Comparison of ENCODE assay signal across 23 cellular contexts in genomic region chr1:38225745-38226144, GRCh38.
DNase-seq lines count a peak whose midpoint lies in the region; ATAC-seq, FAIRE-seq and TF ChIP-seq lines count a peak whose summit lies in the region.
"Had no signal": no experiment of that assay in that cellular context is flagged by ENCODE, and none has a peak within 500 bp of the region (broad histone marks: within the 10 kb centered on the region; RNA-seq: fewer than 3 reads in every experiment).

No MANE protein-coding gene starts in this region.

- FAIRE-seq in K562 (lab: Jason Lieb, UNC), result no peak
- FAIRE-seq: A549, GM12878, GM18507, GM19239 had no signal

- H4K5ac ChIP-seq in mesendoderm (ENCODE audit: low read length), result no peak overlapping the region

- DNase-seq in cardiac septum (ENCODE audit: low spot score), result peak; percentile 5
- DNase-seq in left cardiac atrium, result no peak
- DNase-seq in K562 (ENCODE audit: extremely low read depth in 1 of 4, low spot score in 3 of 4), result no peak
- DNase-seq in mesendoderm, result peak; percentile 36
- DNase-seq in DMS53 treated with DMSO at 0.1 percent for 48 hours (lab: John Stamatoyannopoulos, UW; ENCODE audit: unreplicated experiment), result no peak
- DNase-seq in activated gamma-delta T cell treated with Interleukin-2 at 50 U/mL for 16 hours, result no peak
- DNase-seq: AML-193; Caco-2; Calu3; CD4-positive, alpha-beta T cell; CD8-positive, alpha-beta T cell; DMS79; DND-41; EL; GDM1 had no signal

- H3K4ac ChIP-seq in mesendoderm (ENCODE audit: low read depth, low read length), result no peak overlapping the region

- H2BK120ac ChIP-seq in mesendoderm (ENCODE audit: low read depth, low read length), result no peak overlapping the region

- H3K23ac ChIP-seq in mesendoderm (ENCODE audit: low read length), result no peak overlapping the region

- H2BK15ac ChIP-seq in mesendoderm (replicated peaks; ENCODE audit: low read depth), result no peak overlapping the region

- H3K79me2 ChIP-seq in K562 (ENCODE audit: control insufficient read depth, insufficient read depth, low read length), result no peaks in the 10 kb centered on the region
- no peaks in the 10 kb centered on the region for H3K79me2 ChIP-seq in mesendoderm (ENCODE audit: control insufficient read depth, insufficient read depth, low read length)

- CTCF ChIA-PET in K562 (lab: Yijun Ruan, JAX; ENCODE audit: low intra/inter-chr PET ratio), result no interaction called here

- no peak overlapping the region for H2BK5ac ChIP-seq in mesendoderm (ENCODE audit: low read length)

- no peaks in the 10 kb centered on the region for H4K20me1 ChIP-seq in K562 (replicated peaks; ENCODE audit: control insufficient read depth, insufficient read depth, low read length)
- H4K20me1 ChIP-seq: BLaER1 treated with 17β-estradiol and CSF1 and Interleukin-3, amounts not matched to agents 10 nM and 100 nM had no signal

- no TSS peak for BruUV-seq in K562 (replicated peaks; lab: Mats Ljungman, UMichigan)

- no peak overlapping the region for H2AFZ ChIP-seq in K562 (ENCODE audit: low read depth, low read length)

- no peaks in the 10 kb centered on the region for H3K79me1 ChIP-seq in mesendoderm (ENCODE audit: low read length)

- H3K27me3 ChIP-seq in K562 (ENCODE audit: control insufficient read depth in 2 of 2, insufficient read depth in 2 of 2, low read length in 2 of 2), result peaks cover 6 to 12% of the 10 kb centered on the region in 2 experiments; a peak in 1 of 5 replicates
- H3K27me3 ChIP-seq in mesendoderm (ENCODE audit: insufficient read depth, low read length, poor library complexity), result no peaks in the 10 kb centered on the region
- H3K27me3 ChIP-seq: BLaER1 treated with 17β-estradiol and CSF1 and Interleukin-3, amounts not matched to agents 10 nM and 100 nM had no signal

- H3K56ac ChIP-seq in mesendoderm (ENCODE audit: low read length), result no peak overlapping the region

- WGBS in K562 (ENCODE audit: insufficient coverage, low coverage, missing lambda C conversion rate), result 13% methylated on average over 3 of the region's 3 CpGs
- no CpG with 5 or more reads among the region's 3 CpGs for WGBS in mesendoderm (ENCODE audit: extremely low coverage, insufficient coverage, low lambda C conversion rate)

- H3K9me1 ChIP-seq in K562 (ENCODE audit: control insufficient read depth, insufficient read depth, low read length), result no peaks in the 10 kb centered on the region

- H3K9me3 ChIP-seq in K562 (replicated peaks; ENCODE audit: control insufficient read depth, insufficient read depth, low read depth, low read length), result no peaks in the 10 kb centered on the region
- H3K9me3 ChIP-seq: A549, Caco-2 had no signal

- no peak for TF ChIP-seq RAD21 in K562 (CRISPR knock-in tag; conservative IDR thresholded peaks at IDR 0.05 in 1 of 2, IDR thresholded peaks at IDR 0.05 in 1 of 2)

- POLR2A ChIA-PET in K562 (lab: Yijun Ruan, JAX), result no interaction called here

- H3K36me3 ChIP-seq in K562 (ENCODE audit: control insufficient read depth, insufficient read depth, low read length), result no peaks in the 10 kb centered on the region
- H3K36me3 ChIP-seq in mesendoderm (ENCODE audit: control insufficient read depth, insufficient read depth, low read length), result no peaks in the 10 kb centered on the region
- H3K36me3 ChIP-seq: BLaER1 treated with 17β-estradiol and CSF1 and Interleukin-3, amounts not matched to agents 10 nM and 100 nM had no signal

- H3K18ac ChIP-seq in mesendoderm (ENCODE audit: low read length), result no peak overlapping the region

- H3K9ac ChIP-seq in K562 (ENCODE audit: insufficient read depth in 1 of 2, low read depth in 2 of 2, low read length in 2 of 2) (no peak overlapping the region), mesendoderm (ENCODE audit: low read length) (no peak overlapping the region)
- H3K9ac ChIP-seq: BLaER1 treated with 17β-estradiol and CSF1 and Interleukin-3, amounts not matched to agents 10 nM and 100 nM had no signal

- H3K27ac ChIP-seq in K562 (ENCODE audit: extremely low read depth, low read depth, low read length) (no peak overlapping the region), mesendoderm (ENCODE audit: low read depth, low read length) (no peak overlapping the region)
- H3K27ac ChIP-seq: 22Rv1; A549; BLaER1 treated with 17β-estradiol and CSF1 and Interleukin-3, amounts not matched to agents 10 nM and 100 nM; C4-2B had no signal

- H3K4me3 ChIP-seq in K562 (no peak overlapping the region), mesendoderm (ENCODE audit: low read length) (no peak overlapping the region)
- H3K4me3 ChIP-seq: A549; BLaER1 treated with 17β-estradiol and CSF1 and Interleukin-3, amounts not matched to agents 10 nM and 100 nM; GM12878 had no signal

- in situ Hi-C loops in K562 (cut with MboI), result no loop called here

- H3K4me2 ChIP-seq in K562 (ENCODE audit: insufficient read depth, low read length) (no peak overlapping the region), mesendoderm (ENCODE audit: low read length) (no peak overlapping the region)
- H3K4me2 ChIP-seq: A549; BLaER1 treated with 17β-estradiol and CSF1 and Interleukin-3, amounts not matched to agents 10 nM and 100 nM had no signal

- ATAC-seq in left cardiac atrium (no peak), K562 (peak; percentile 78), GM18517 (IDR thresholded peaks at IDR 0.05; ENCODE audit: unreplicated experiment) (no peak)
- ATAC-seq: A549; CD8-positive, alpha-beta T cell; GM12878 had no signal

- no peak overlapping the region for H2AK5ac ChIP-seq in mesendoderm (ENCODE audit: low read length)

- no peak overlapping the region for H4K8ac ChIP-seq in mesendoderm (ENCODE audit: low read depth, low read length)

- H3K4me1 ChIP-seq in K562 (replicated peaks in 1 of 2; ENCODE audit: control insufficient read depth in 2 of 2, insufficient read depth in 2 of 2, low read length in 2 of 2) (no peaks in the 10 kb centered on the region), mesendoderm (ENCODE audit: control insufficient read depth, low read depth, low read length) (no peaks in the 10 kb centered on the region)
- H3K4me1 ChIP-seq: A549, Caco-2 had no signal

- TF ChIP-seq CTCF in K562 (IDR thresholded peaks at IDR 0.05 in 2 of 3, conservative IDR thresholded peaks at IDR 0.05 in 1 of 3; ENCODE audit: insufficient read depth in 2 of 3, low read depth in 1 of 3, low read length in 3 of 3), result no peak

- TF ChIP-seq POLR2A in K562 (conservative IDR thresholded peaks at IDR 0.05), result no peak

- no peak for TF ChIP-seq EP300 in K562 (IDR thresholded peaks at IDR 0.05; ENCODE audit: low read length)

- intact Hi-C loops in cardiac septum (cut with DNase I), result no loop called here
- intact Hi-C loops in left cardiac atrium (cut with DNase I), result no loop called here
- intact Hi-C loops in K562 (cut with micrococcal nuclease), result no loop called here

TF ChIP-seq in K562, 482 proteins besides CTCF, POLR2A, EP300 and RAD21 (continues in another document):
- TF ChIP-seq ATF6 (CRISPR knock-in tag; IDR thresholded peaks at IDR 0.05) (no peak), CEBPG (CRISPR knock-in tag; IDR thresholded peaks at IDR 0.05) (peak; percentile 92), CEBPG (tag; conservative IDR thresholded peaks at IDR 0.05 in 1 of 2, IDR thresholded peaks at IDR 0.05 in 1 of 2) (peak; percentile 63 to 78), ZSCAN29 (IDR thresholded peaks at IDR 0.05) (no peak), NEUROD1 (IDR thresholded peaks at IDR 0.05; ENCODE audit: borderline replicate concordance, low read depth, low read length, partially characterized antibody) (no peak), TRIM24 (IDR thresholded peaks at IDR 0.05) (peak; percentile 43 to 64; a peak in 2 of 4 replicates), SMARCC2 (IDR thresholded peaks at IDR 0.05; ENCODE audit: low read depth) (no peak), HDAC2 (IDR thresholded peaks at IDR 0.05) (peak; percentile 53; the same call in 1 of the 2 replicates), ZNF778 (CRISPR knock-in tag; IDR thresholded peaks at IDR 0.05) (no peak), ATF3 (IDR thresholded peaks at IDR 0.05) (peak; percentile 73), ATF3 (CRISPR knock-in tag; conservative IDR thresholded peaks at IDR 0.05) (no peak), FOXA3 (CRISPR knock-in tag; conservative IDR thresholded peaks at IDR 0.05 in 1 of 2, IDR thresholded peaks at IDR 0.05 in 1 of 2) (no peak), E2F1 (CRISPR knock-in tag; IDR thresholded peaks at IDR 0.05) (no peak), POLR2B (IDR thresholded peaks at IDR 0.05; ENCODE audit: low read depth, partially characterized antibody) (no peak), ZBED1 (IDR thresholded peaks at IDR 0.05) (no peak), LEF1 (IDR thresholded peaks at IDR 0.05) (no peak)

Comparison
In these comparisons a context has a peak if more than half of its experiments do, and no peak if none do; other contexts are left out.
1. DNase-seq: peak in cardiac septum (single experiment) and mesendoderm (single experiment); none in left cardiac atrium (single experiment), K562 (0 of 4), DMS53 treated with DMSO at 0.1 percent for 48 hours (single experiment) and activated gamma-delta T cell treated with Interleukin-2 at 50 U/mL for 16 hours (single experiment).